Comparison of ENCODE assay signal across 21 cellular contexts in genomic region chr6:170144952-170145587, GRCh38.
DNase-seq lines count a peak whose midpoint lies in the region; ATAC-seq and TF ChIP-seq lines count a peak whose summit lies in the region.
"Had no signal": no experiment of that assay in that cellular context is flagged by ENCODE, and none has a peak within 500 bp of the region (broad histone marks: within the 10 kb centered on the region; RNA-seq: fewer than 3 reads in every experiment).

No MANE protein-coding gene starts in this region.

- peaks cover 10% of the 10 kb centered on the region for H3K9me3 Mint-ChIP-seq in activated CD4-positive, alpha-beta T cell treated with anti-CD3 and anti-CD28 coated beads for 36 hours (ENCODE audit: low read depth)
- peaks cover 0 to 8% (median 3%) of the 10 kb centered on the region in 5 donors for H3K9me3 Mint-ChIP-seq in CD8-positive, alpha-beta memory T cell
- peaks cover 14% of the 10 kb centered on the region for H3K9me3 Mint-ChIP-seq in activated naive CD8-positive, alpha-beta T cell treated with anti-CD3 and anti-CD28 coated beads, Interleukin-2, amount 10 ng/mL, durations not matched to agents 7 days and 5 days

- H3K36me3 ChIP-seq in CD8-positive, alpha-beta memory T cell (ENCODE audit: insufficient read depth, low read length) = no peaks in the 10 kb centered on the region
- H3K36me3 ChIP-seq in right lobe of liver = no peaks in the 10 kb centered on the region
- H3K36me3 ChIP-seq: HAP-1, heart left ventricle had no signal

- POLR2A ChIA-PET in activated CD4-positive, alpha-beta T cell treated with anti-CD3 and anti-CD28 coated beads for 36 hours (lab: Charles Lee) = no interaction called here
- POLR2A ChIA-PET in CD8-positive, alpha-beta memory T cell (lab: Charles Lee) = no interaction called here
- POLR2A ChIA-PET in activated naive CD8-positive, alpha-beta T cell treated with anti-CD3 and anti-CD28 coated beads, Interleukin-2, amount 10 ng/mL, durations not matched to agents 7 days and 5 days (lab: Charles Lee) = interaction anchor here (0.9 kb wide), 1 partner anchor 53 kb away, joined by 3 read pairs; no protein-coding TSS in a partner anchor

- ATAC-seq in activated CD4-positive, alpha-beta T cell treated with anti-CD3 and anti-CD28 coated beads for 36 hours = no peak
- ATAC-seq in activated naive CD8-positive, alpha-beta T cell treated with anti-CD3 and anti-CD28 coated beads, Interleukin-2, amount 10 ng/mL, durations not matched to agents 7 days and 5 days (ENCODE audit: low read depth) = no peak
- ATAC-seq in right lobe of liver = peak; percentile 78 to 91 (median 91)
- no peak for ATAC-seq in HG03196 (IDR thresholded peaks at IDR 0.05; ENCODE audit: unreplicated experiment)
- ATAC-seq: heart left ventricle had no signal

- TF ChIP-seq CTCF in right lobe of liver (IDR thresholded peaks at IDR 0.05) = no peak

- no peak overlapping the region for H3K4me3 Mint-ChIP-seq in activated CD4-positive, alpha-beta T cell treated with anti-CD3 and anti-CD28 coated beads for 36 hours
- peak overlapping the region in 3 of 7 donors; percentile 31 to 51 (median 41) for H3K4me3 Mint-ChIP-seq in CD8-positive, alpha-beta memory T cell
- no peak overlapping the region for H3K4me3 Mint-ChIP-seq in activated naive CD8-positive, alpha-beta T cell treated with anti-CD3 and anti-CD28 coated beads, Interleukin-2, amount 10 ng/mL, durations not matched to agents 7 days and 5 days

- intact Hi-C loops in activated CD4-positive, alpha-beta T cell treated with anti-CD3 and anti-CD28 coated beads for 36 hours (cut with DNase I, micrococcal nuclease) = no loop called here
- intact Hi-C loops in right lobe of liver (cut with DNase I) = no loop called here

- WGBS in right lobe of liver (ENCODE audit: insufficient coverage, low coverage, low lambda C conversion rate, missing lambda C conversion rate) = 39% methylated on average over 7 of the region's 7 CpGs

- CTCF ChIA-PET in activated CD4-positive, alpha-beta T cell treated with anti-CD3 and anti-CD28 coated beads for 36 hours (lab: Charles Lee) = interaction anchor here (0.7 kb wide), 1 partner anchor 169 kb away, joined by 3 read pairs; no protein-coding TSS in a partner anchor
- CTCF ChIA-PET in CD8-positive, alpha-beta memory T cell (lab: Charles Lee) = no interaction called here

- H3K4me1 Mint-ChIP-seq in activated CD4-positive, alpha-beta T cell treated with anti-CD3 and anti-CD28 coated beads for 36 hours = peaks cover 44% of the 10 kb centered on the region
- H3K4me1 Mint-ChIP-seq in CD8-positive, alpha-beta memory T cell = peaks cover 50 to 56% (median 53%) of the 10 kb centered on the region in 3 donors
- peaks cover 49% of the 10 kb centered on the region for H3K4me1 Mint-ChIP-seq in activated naive CD8-positive, alpha-beta T cell treated with anti-CD3 and anti-CD28 coated beads, Interleukin-2, amount 10 ng/mL, durations not matched to agents 7 days and 5 days

- H3K4me3 ChIP-seq in CD8-positive, alpha-beta memory T cell (ENCODE audit: low read length) = no peak overlapping the region
- H3K4me3 ChIP-seq in right lobe of liver = no peak overlapping the region
- H3K4me3 ChIP-seq: HAP-1, heart left ventricle had no signal

- no peak overlapping the region for H3K27ac ChIP-seq in CD8-positive, alpha-beta memory T cell (ENCODE audit: low read depth, low read length)
- peak overlapping the region in 2 of 3 donors; percentile 47 to 52 for H3K27ac ChIP-seq in right lobe of liver
- H3K27ac ChIP-seq: heart left ventricle had no signal

- no peak for TF ChIP-seq POLR2A in right lobe of liver (IDR thresholded peaks at IDR 0.05)

- H3K9me3 ChIP-seq in CD8-positive, alpha-beta memory T cell (ENCODE audit: low read length) = no peaks in the 10 kb centered on the region
- H3K9me3 ChIP-seq in right lobe of liver = no peaks in the 10 kb centered on the region
- H3K9me3 ChIP-seq: Caco-2, HAP-1 had no signal

- peak overlapping the region; percentile 52 for H3K27ac Mint-ChIP-seq in activated CD4-positive, alpha-beta T cell treated with anti-CD3 and anti-CD28 coated beads for 36 hours
- peak overlapping the region in 5 of 8 donors; percentile 1 to 83 (median 75) for H3K27ac Mint-ChIP-seq in CD8-positive, alpha-beta memory T cell
- H3K27ac Mint-ChIP-seq in activated naive CD8-positive, alpha-beta T cell treated with anti-CD3 and anti-CD28 coated beads, Interleukin-2, amount 10 ng/mL, durations not matched to agents 7 days and 5 days = peak overlapping the region; percentile 86

- H3K36me3 Mint-ChIP-seq in activated CD4-positive, alpha-beta T cell treated with anti-CD3 and anti-CD28 coated beads for 36 hours (ENCODE audit: low read depth) = peaks cover 6% of the 10 kb centered on the region
- H3K36me3 Mint-ChIP-seq in CD8-positive, alpha-beta memory T cell = peaks cover 0 to 7% (median 0%) of the 10 kb centered on the region in 3 donors
- H3K36me3 Mint-ChIP-seq in activated naive CD8-positive, alpha-beta T cell treated with anti-CD3 and anti-CD28 coated beads, Interleukin-2, amount 10 ng/mL, durations not matched to agents 7 days and 5 days = peaks cover 12% of the 10 kb centered on the region

- no peak for DNase-seq in activated CD4-positive, alpha-beta T cell treated with anti-CD3 and anti-CD28 coated beads for 36 hours
- DNase-seq in activated CD4-positive, alpha-beta T cell treated with anti-CD3 and anti-CD28 coated beads for 4 hours = no peak
- DNase-seq in CD8-positive, alpha-beta memory T cell = no peak
- DNase-seq in activated naive CD8-positive, alpha-beta T cell treated with anti-CD3 and anti-CD28 coated beads, Interleukin-2, amount 10 ng/mL, durations not matched to agents 7 days and 5 days = no peak
- DNase-seq in right lobe of liver (peak in 2 of 3 donors; percentile 80 to 83), H4 (ENCODE audit: low spot score) (no peak), GF-D8 (lab: John Stamatoyannopoulos, UW) (no peak)
- DNase-seq: 8988T; activated CD4-positive, CD25-positive, alpha-beta regulatory T cell; AML-193; DND-41; Kasumi-1; NCI-H1105; NCI-H2081 treated with DMSO at 0.1 percent for 48 hours; NCI-H446 treated with DMSO at 0.1 percent for 48 hours; RPMI8226; T1000 had no signal

- H3K27me3 Mint-ChIP-seq in activated CD4-positive, alpha-beta T cell treated with anti-CD3 and anti-CD28 coated beads for 36 hours = no peaks in the 10 kb centered on the region
- H3K27me3 Mint-ChIP-seq in CD8-positive, alpha-beta memory T cell = no peaks in the 10 kb centered on the region
- H3K27me3 Mint-ChIP-seq in activated naive CD8-positive, alpha-beta T cell treated with anti-CD3 and anti-CD28 coated beads, Interleukin-2, amount 10 ng/mL, durations not matched to agents 7 days and 5 days = peaks cover under 1% of the 10 kb centered on the region

- no peaks in the 10 kb centered on the region for H3K27me3 ChIP-seq in CD8-positive, alpha-beta memory T cell (ENCODE audit: insufficient read depth, low read length, poor library complexity, severe bottlenecking)
- H3K27me3 ChIP-seq in right lobe of liver = no peaks in the 10 kb centered on the region

- peaks cover 44% of the 10 kb centered on the region for H3K4me1 ChIP-seq in CD8-positive, alpha-beta memory T cell (ENCODE audit: insufficient read depth, low read length)
- H3K4me1 ChIP-seq in right lobe of liver = peaks cover 0 to 10% (median 3%) of the 10 kb centered on the region in 4 donors
- H3K4me1 ChIP-seq: Caco-2, HAP-1 had no signal

Comparison
In these comparisons a context has a peak if more than half of its experiments do, and no peak if none do; other contexts are left out.
1. ATAC-seq: peak in right lobe of liver (4 of 4); none in activated CD4-positive, alpha-beta T cell treated with anti-CD3 and anti-CD28 coated beads for 36 hours (single experiment), activated naive CD8-positive, alpha-beta T cell treated with anti-CD3 and anti-CD28 coated beads, Interleukin-2, amount 10 ng/mL, durations not matched to agents 7 days and 5 days (single experiment) and HG03196 (single experiment).
2. DNase-seq: peak in right lobe of liver (2 of 3); none in activated CD4-positive, alpha-beta T cell treated with anti-CD3 and anti-CD28 coated beads for 36 hours (single experiment), activated CD4-positive, alpha-beta T cell treated with anti-CD3 and anti-CD28 coated beads for 4 hours (0 of 2), CD8-positive, alpha-beta memory T cell (0 of 5), activated naive CD8-positive, alpha-beta T cell treated with anti-CD3 and anti-CD28 coated beads, Interleukin-2, amount 10 ng/mL, durations not matched to agents 7 days and 5 days (single experiment), H4 (single experiment) and GF-D8 (single experiment).
3. Peak in every context shown above with its lines, with median percentiles within 50 percentile points of each other: H3K27ac Mint-ChIP-seq.